In genomic region chr17:41679740-41680425, GRCh38 we compare ENCODE assay signal across 14 cellular contexts. TPM values are rescaled to one million over a fixed set of nuclear protein-coding genes. Genes with fewer than 3 reads are reported as not detected.
DNase-seq lines count a peak whose midpoint lies in the region; ATAC-seq lines count a peak whose summit lies in the region.
"Had no signal": no experiment of that assay in that cellular context is flagged by ENCODE, and none has a peak within 500 bp of the region (broad histone marks: within the 10 kb centered on the region; RNA-seq: fewer than 3 reads in every experiment).

No MANE protein-coding gene starts in this region.

- peak overlapping the region; percentile 66 for H2AK5ac ChIP-seq in mesenchymal stem cell (ENCODE audit: low read length, severe bottlenecking)

- H2AFZ ChIP-seq in mesenchymal stem cell (ENCODE audit: low read depth, low read length) = no peak overlapping the region

- no peak overlapping the region for H3K14ac ChIP-seq in mesenchymal stem cell (ENCODE audit: low read length in 2 of 2)

- H3K27me3 ChIP-seq in BLaER1 treated with 17β-estradiol and CSF1 and Interleukin-3, amounts not matched to agents 10 nM and 100 nM = peaks cover 0 to 9% (median 0%) of the 10 kb centered on the region in 11 experiments; a peak in 6 of 22 replicates
- H3K27me3 ChIP-seq in mesenchymal stem cell (ENCODE audit: control insufficient read depth in 1 of 2, insufficient read depth in 1 of 2, low read length in 2 of 2) = peaks cover 0 to 5% of the 10 kb centered on the region in 2 experiments

- H4K20me1 ChIP-seq in BLaER1 treated with 17β-estradiol and CSF1 and Interleukin-3, amounts not matched to agents 10 nM and 100 nM = no peaks in the 10 kb centered on the region

- no peak overlapping the region for H4K8ac ChIP-seq in mesenchymal stem cell (ENCODE audit: low read length)

- H3K18ac ChIP-seq in mesenchymal stem cell (ENCODE audit: low read depth in 1 of 2, low read length in 2 of 2) = no peak overlapping the region

- H3K23ac ChIP-seq in mesenchymal stem cell (ENCODE audit: low read length in 2 of 2) = no peak overlapping the region

- peaks cover 4% of the 10 kb centered on the region for H3K9me3 Mint-ChIP-seq in activated naive CD8-positive, alpha-beta T cell treated with anti-CD3 and anti-CD28 coated beads, Interleukin-2, amount 10 ng/mL, durations not matched to agents 7 days and 5 days

- H3K27ac ChIP-seq in BLaER1 treated with 17β-estradiol and CSF1 and Interleukin-3, amounts not matched to agents 10 nM and 100 nM = peak overlapping the region in 8 of 11 experiments; percentile 38 to 88 (median 74); a peak in 14 of 22 replicates
- H3K27ac ChIP-seq in mesenchymal stem cell (ENCODE audit: low read length, poor library complexity, severe bottlenecking) = no peak overlapping the region
- H3K27ac ChIP-seq: C4-2B had no signal

- no peaks in the 10 kb centered on the region for H3K27me3 Mint-ChIP-seq in activated naive CD8-positive, alpha-beta T cell treated with anti-CD3 and anti-CD28 coated beads, Interleukin-2, amount 10 ng/mL, durations not matched to agents 7 days and 5 days
- H3K27me3 Mint-ChIP-seq: progenitor cell of endocrine pancreas had no signal

- peaks cover 4% of the 10 kb centered on the region for H3K36me3 Mint-ChIP-seq in activated naive CD8-positive, alpha-beta T cell treated with anti-CD3 and anti-CD28 coated beads, Interleukin-2, amount 10 ng/mL, durations not matched to agents 7 days and 5 days

- WGBS in mesenchymal stem cell = 85% methylated on average over 4 of the region's 5 CpGs

- no peak overlapping the region for H4K91ac ChIP-seq in mesenchymal stem cell (ENCODE audit: low read length)

- H3K4me3 ChIP-seq in BLaER1 treated with 17β-estradiol and CSF1 and Interleukin-3, amounts not matched to agents 10 nM and 100 nM = peak overlapping the region in 1 of 10 experiments; percentile 60; a peak in 2 of 20 replicates
- no peak overlapping the region for H3K4me3 ChIP-seq in mesenchymal stem cell (ENCODE audit: insufficient read depth in 1 of 2, low read depth in 1 of 2, low read length in 2 of 2)

- H3K4me3 Mint-ChIP-seq in activated naive CD8-positive, alpha-beta T cell treated with anti-CD3 and anti-CD28 coated beads, Interleukin-2, amount 10 ng/mL, durations not matched to agents 7 days and 5 days = peak overlapping the region; percentile 91

- peak overlapping the region in 4 of 11 experiments; percentile 71 to 75 (median 72); a peak in 6 of 22 replicates for H3K9ac ChIP-seq in BLaER1 treated with 17β-estradiol and CSF1 and Interleukin-3, amounts not matched to agents 10 nM and 100 nM
- H3K9ac ChIP-seq in mesenchymal stem cell (ENCODE audit: low read length) = no peak overlapping the region

- H3K4me2 ChIP-seq in BLaER1 treated with 17β-estradiol and CSF1 and Interleukin-3, amounts not matched to agents 10 nM and 100 nM = peak overlapping the region in 10 of 11 experiments; percentile 41 to 94 (median 77); a peak in 20 of 22 replicates
- no peak overlapping the region for H3K4me2 ChIP-seq in mesenchymal stem cell (ENCODE audit: low read length, poor library complexity, severe bottlenecking)

- H3K9me3 ChIP-seq in BLaER1 treated with 17β-estradiol and CSF1 and Interleukin-3, amounts not matched to agents 10 nM and 100 nM (replicated peaks in 1 of 11) = peaks cover 0 to 24% (median 17%) of the 10 kb centered on the region in 11 experiments; a peak in 17 of 22 replicates
- no peaks in the 10 kb centered on the region for H3K9me3 ChIP-seq in mesenchymal stem cell (ENCODE audit: control insufficient read depth, low read length)

- H3K4ac ChIP-seq in mesenchymal stem cell (ENCODE audit: low read depth in 1 of 2, low read length in 2 of 2) = no peak overlapping the region

- POLR2A ChIA-PET in activated naive CD8-positive, alpha-beta T cell treated with anti-CD3 and anti-CD28 coated beads, Interleukin-2, amount 10 ng/mL, durations not matched to agents 7 days and 5 days (lab: Charles Lee) = interaction anchor here (0.7 to 8.1 kb wide), 4 partner anchors 10 to 1135 kb away, joined by 4 to 331 read pairs (median 36); partner anchors contain the start of gene EIF1

- H3K36me3 ChIP-seq in BLaER1 treated with 17β-estradiol and CSF1 and Interleukin-3, amounts not matched to agents 10 nM and 100 nM = no peaks in the 10 kb centered on the region
- no peaks in the 10 kb centered on the region for H3K36me3 ChIP-seq in mesenchymal stem cell (ENCODE audit: control insufficient read depth in 1 of 2, insufficient read depth in 2 of 2, low read depth in 1 of 2, low read length in 2 of 2)

- no peak overlapping the region for H2BK120ac ChIP-seq in mesenchymal stem cell (ENCODE audit: low read depth, low read length)

- peak; percentile 32 for DNase-seq in D341Med (ENCODE audit: low spot score)
- DNase-seq in activated naive CD8-positive, alpha-beta T cell treated with anti-CD3 and anti-CD28 coated beads, Interleukin-2, amount 10 ng/mL, durations not matched to agents 7 days and 5 days = no peak
- DNase-seq in mesenchymal stem cell = no peak
- no peak for DNase-seq in NK-92 treated with Interleukin-12 subunit alpha and Interleukin-12 subunit beta, amount 100 ng/mL, for 24 hours (lab: John Stamatoyannopoulos, UW)
- DNase-seq in NCI-H345 treated with DMSO at 0.1 percent for 48 hours (lab: John Stamatoyannopoulos, UW; ENCODE audit: unreplicated experiment) = no peak
- DNase-seq in putamen (ENCODE audit: low spot score) = no peak
- DNase-seq: activated CD4-positive, CD25-positive, alpha-beta regulatory T cell treated with anti-CD3 and anti-CD28 coated beads, Interleukin-2, amount 50 U/mL, for 72 hours had no signal

- no peaks in the 10 kb centered on the region for H3K79me1 ChIP-seq in mesenchymal stem cell (replicated peaks; ENCODE audit: low read length, poor library complexity, severe bottlenecking)

- H2BK15ac ChIP-seq in mesenchymal stem cell (ENCODE audit: low read depth, poor library complexity, severe bottlenecking) = no peak overlapping the region

- no peak for ATAC-seq in activated naive CD8-positive, alpha-beta T cell treated with anti-CD3 and anti-CD28 coated beads, Interleukin-2, amount 10 ng/mL, durations not matched to agents 7 days and 5 days (ENCODE audit: low read depth)
- ATAC-seq in HG03378 (IDR thresholded peaks at IDR 0.05; ENCODE audit: unreplicated experiment) = no peak

- peaks cover 46% of the 10 kb centered on the region for H3K4me1 Mint-ChIP-seq in activated naive CD8-positive, alpha-beta T cell treated with anti-CD3 and anti-CD28 coated beads, Interleukin-2, amount 10 ng/mL, durations not matched to agents 7 days and 5 days

- peaks cover 27 to 75% (median 48%) of the 10 kb centered on the region in 10 experiments for H3K4me1 ChIP-seq in BLaER1 treated with 17β-estradiol and CSF1 and Interleukin-3, amounts not matched to agents 10 nM and 100 nM
- H3K4me1 ChIP-seq in mesenchymal stem cell (ENCODE audit: control insufficient read depth, insufficient read depth, low read depth, low read length) = peaks cover 10% of the 10 kb centered on the region

- no peak overlapping the region for H2BK5ac ChIP-seq in mesenchymal stem cell (ENCODE audit: low read depth, low read length, poor library complexity, severe bottlenecking)

- H2BK12ac ChIP-seq in mesenchymal stem cell (ENCODE audit: low read length in 2 of 2) = peak overlapping the region in 1 of 2 experiments; percentile 4

- peak overlapping the region; percentile 92 for H3K27ac Mint-ChIP-seq in activated naive CD8-positive, alpha-beta T cell treated with anti-CD3 and anti-CD28 coated beads, Interleukin-2, amount 10 ng/mL, durations not matched to agents 7 days and 5 days

RNA-seq across cellular contexts. Expression of gene EIF1, which starts 8.8 kb away (rescaled TPM):
- 100 to 1,000 TPM; 682 to 723 TPM for total RNA-seq in activated naive CD8-positive, alpha-beta T cell treated with anti-CD3 and anti-CD28 coated beads, Interleukin-2, amount 10 ng/mL, durations not matched to agents 7 days and 5 days
- 1,039 TPM for polyA plus RNA-seq in mesenchymal stem cell (2013, experiment 1 of 2)
- polyA plus RNA-seq in mesenchymal stem cell (2013, experiment 2 of 2) = 1,049 TPM

RNA-seq across cellular contexts. Expression of gene GAST, which starts 32.2 kb away (rescaled TPM):
- total RNA-seq in activated naive CD8-positive, alpha-beta T cell treated with anti-CD3 and anti-CD28 coated beads, Interleukin-2, amount 10 ng/mL, durations not matched to agents 7 days and 5 days = not detected
- polyA plus RNA-seq in mesenchymal stem cell (2013, experiment 1 of 2) = not detected
- not detected for polyA plus RNA-seq in mesenchymal stem cell (2013, experiment 2 of 2)
- total RNA-seq: cerebellum, H4, OCI-LY7 had no signal

RNA-seq across cellular contexts. Expression of gene HAP1, which starts 54.6 kb away (rescaled TPM):
- under 1 TPM in 1 of 2 experiments, not detected in 1; 0.14 TPM for total RNA-seq in activated naive CD8-positive, alpha-beta T cell treated with anti-CD3 and anti-CD28 coated beads, Interleukin-2, amount 10 ng/mL, durations not matched to agents 7 days and 5 days
- polyA plus RNA-seq in mesenchymal stem cell (2013, experiment 1 of 2) = 1.6 TPM
- polyA plus RNA-seq in mesenchymal stem cell (2013, experiment 2 of 2) = 1.5 TPM

RNA-seq across cellular contexts. Expression of gene KRT17, which starts 55.5 kb away (rescaled TPM):
- total RNA-seq in activated naive CD8-positive, alpha-beta T cell treated with anti-CD3 and anti-CD28 coated beads, Interleukin-2, amount 10 ng/mL, durations not matched to agents 7 days and 5 days = not detected
- polyA plus RNA-seq in mesenchymal stem cell (2013, experiment 1 of 2) = 0.10 TPM
- not detected for polyA plus RNA-seq in mesenchymal stem cell (2013, experiment 2 of 2)
